In the genomic region with DNA sequence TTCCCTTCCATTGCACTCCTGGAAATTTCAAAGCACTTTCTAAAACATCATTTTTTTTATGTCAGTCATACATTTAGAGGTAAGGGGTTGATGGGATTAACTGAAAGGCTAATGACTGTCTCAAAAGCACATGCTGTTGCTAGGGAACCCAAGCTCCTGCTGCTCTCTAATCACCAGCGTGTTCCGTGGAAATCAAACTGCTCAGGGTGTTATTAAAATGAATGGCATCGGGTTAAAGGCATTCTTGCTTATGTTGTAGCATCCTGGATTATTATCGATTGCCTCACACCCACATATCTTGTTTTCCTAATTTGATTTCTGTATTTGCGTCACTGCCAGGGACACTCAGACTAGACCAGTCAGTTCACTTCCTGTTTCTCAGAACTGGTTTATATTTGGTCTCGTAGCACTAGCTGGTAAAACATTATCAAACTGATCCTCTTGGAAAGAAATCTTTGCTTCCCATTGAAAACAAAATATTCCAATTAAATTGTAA, we compare ENCODE assay signal across 8 cellular contexts.
DNase-seq lines count a peak whose midpoint lies in the region; ATAC-seq, FAIRE-seq and TF ChIP-seq lines count a peak whose summit lies in the region.

No MANE protein-coding gene starts in this region.

- no peak overlapping the region for H3K4ac ChIP-seq in H1 (replicated peaks; ENCODE audit: insufficient read length, low read depth, low read length)

- H3K9me2 ChIP-seq in HCT116 (ENCODE audit: insufficient read depth), result no peaks in the 10 kb centered on the region

- H4K8ac ChIP-seq in H1 (ENCODE audit: extremely low read depth, insufficient read depth, low read length), result no peak overlapping the region

- CTCF ChIA-PET in HCT116 (lab: Charles Lee), result no interaction called here
- CTCF ChIA-PET in H1 (lab: Charles Lee; ENCODE audit: partially characterized antibody), result no interaction called here

- DNase-seq in CD1c-positive myeloid dendritic cell (ENCODE audit: extremely low spot score) (peak; percentile 86), HCT116 (ENCODE audit: low read depth, low spot score) (no peak), SK-MEL-5 (ENCODE audit: low read depth, low spot score) (peak; percentile 72), H1 (ENCODE audit: low read depth in 1 of 2, low spot score in 2 of 2) (no peak), NCI-H2171 (lab: John Stamatoyannopoulos, UW) (no peak)

- H3K27ac ChIP-seq in HCT116 (ENCODE audit: low read depth, low read length) (peak overlapping the region; percentile 87), H1 (ENCODE audit: low read depth, low read length) (no peak overlapping the region)

- H3K4me2 ChIP-seq in HCT116 (ENCODE audit: low read length) (peak overlapping the region; percentile 97), H1 (ENCODE audit: insufficient read depth in 1 of 2, low read depth in 2 of 2, low read length in 2 of 2) (peak overlapping the region; percentile 91 to 99)

- H2AK5ac ChIP-seq in H1 (ENCODE audit: low read depth, low read length), result no peak overlapping the region

- peaks cover 29% of the 10 kb centered on the region; the same call in 1 of the 2 replicates for H3K79me2 ChIP-seq in HCT116 (ENCODE audit: insufficient read depth, low read length)
- H3K79me2 ChIP-seq in H1 (ENCODE audit: control insufficient read depth in 1 of 2, insufficient read depth in 2 of 2, low read length in 2 of 2), result 0 out of 4 replicates have a peak, but pooled peaks cover 0 to 3% of the 10 kb centered on the region in 2 experiments

- H4K5ac ChIP-seq in H1 (ENCODE audit: insufficient read length, low read depth, low read length), result no peak overlapping the region

- TF ChIP-seq POLR2A in HCT116 (IDR thresholded peaks at IDR 0.05; ENCODE audit: borderline replicate concordance, extremely low read depth, insufficient read depth, insufficient read length), result no peak
- TF ChIP-seq POLR2A in H1 (IDR thresholded peaks at IDR 0.05; ENCODE audit: control extremely low read depth in 1 of 2, low read depth in 2 of 2, low read length in 2 of 2), result no peak

- no peaks in the 10 kb centered on the region for H4K20me1 ChIP-seq in HCT116 (ENCODE audit: insufficient read depth)
- H4K20me1 ChIP-seq in H1 (replicated peaks in 1 of 2; ENCODE audit: control insufficient read depth in 1 of 2, insufficient read depth in 2 of 2, low read length in 2 of 2), result no peaks in the 10 kb centered on the region

- H2BK15ac ChIP-seq in H1 (ENCODE audit: low read length), result no peak overlapping the region; the same call in 1 of the 2 replicates

- no peak overlapping the region for H3K18ac ChIP-seq in H1 (ENCODE audit: extremely low read depth, low read length)

- TF ChIP-seq EP300 in H1 (IDR thresholded peaks at IDR 0.05; ENCODE audit: borderline replicate concordance in 1 of 2, low read depth in 2 of 2, low read length in 2 of 2), result no peak

- no peaks in the 10 kb centered on the region for H3K79me1 ChIP-seq in H1 (ENCODE audit: low read depth, low read length)

- H3K9ac ChIP-seq in HCT116 (ENCODE audit: low read length) (peak overlapping the region; percentile 93), H1 (replicated peaks in 1 of 4; ENCODE audit: extremely low read depth in 1 of 4, low read depth in 3 of 4, low read length in 3 of 4) (no peak overlapping the region), mucosa of stomach (ENCODE audit: low read length) (peak overlapping the region; percentile 53)

- intact Hi-C loops in HCT116 (cut with micrococcal nuclease), result no loop called here

- no peak overlapping the region for H2AFZ ChIP-seq in HCT116 (ENCODE audit: low read depth, low read length, poor library complexity, severe bottlenecking)
- no peak overlapping the region for H2AFZ ChIP-seq in H1 (ENCODE audit: low read length)

- no peak for TF ChIP-seq CTCF in HCT116 (IDR thresholded peaks at IDR 0.05 in 2 of 3, conservative IDR thresholded peaks at IDR 0.05 in 1 of 3; ENCODE audit: borderline replicate concordance in 1 of 3, insufficient read depth in 1 of 3, low read depth in 2 of 3, low read length in 2 of 3)
- no peak for TF ChIP-seq CTCF in H1 (IDR thresholded peaks at IDR 0.05; ENCODE audit: control extremely low read depth in 1 of 3, insufficient read depth in 1 of 3, low read depth in 1 of 3, low read length in 3 of 3)

- H4K91ac ChIP-seq in H1 (replicated peaks; ENCODE audit: insufficient read length, low read length), result no peak overlapping the region

- H3K36me3 ChIP-seq in HCT116 (ENCODE audit: control insufficient read depth in 1 of 2, insufficient read depth in 2 of 2, low read length in 2 of 2), result no peaks in the 10 kb centered on the region
- H3K36me3 ChIP-seq in H1 (ENCODE audit: control insufficient read depth in 2 of 4, insufficient read depth in 4 of 4, low read length in 3 of 4), result no peaks in the 10 kb centered on the region
- no peaks in the 10 kb centered on the region for H3K36me3 ChIP-seq in mucosa of stomach (ENCODE audit: control insufficient read depth, insufficient read depth, low read length)

- H2BK12ac ChIP-seq in H1 (ENCODE audit: low read depth, low read length), result no peak overlapping the region

- H3K4me1 ChIP-seq in HCT116 (ENCODE audit: control insufficient read depth in 1 of 2, insufficient read depth in 2 of 2, low read length in 2 of 2), result peaks cover 22 to 41% of the 10 kb centered on the region in 2 experiments
- H3K4me1 ChIP-seq in H1 (replicated peaks in 1 of 4; ENCODE audit: control insufficient read depth in 3 of 4, insufficient read depth in 4 of 4, low read length in 3 of 4), result peaks cover 13 to 22% (median 19%) of the 10 kb centered on the region in 4 experiments; a peak in 6 of 7 replicates
- peaks cover 20% of the 10 kb centered on the region for H3K4me1 ChIP-seq in mucosa of stomach (ENCODE audit: control insufficient read depth, insufficient read depth, low read length)

- TF ChIP-seq RAD21 in HCT116 (IDR thresholded peaks at IDR 0.05; ENCODE audit: low read depth) (no peak), H1 (IDR thresholded peaks at IDR 0.05 in 1 of 2, conservative IDR thresholded peaks at IDR 0.05 in 1 of 2; ENCODE audit: low read depth in 2 of 2, low read length in 2 of 2) (no peak)

- H2BK20ac ChIP-seq in H1 (ENCODE audit: low read length), result peak overlapping the region; percentile 73; the same call in 1 of the 2 replicates

- peaks cover 29% of the 10 kb centered on the region; the same call in 1 of the 2 replicates for H3K23me2 ChIP-seq in H1 (ENCODE audit: low read depth, low read length)

- H3K23ac ChIP-seq in H1 (ENCODE audit: insufficient read length), result no peak overlapping the region

- RAD21 ChIA-PET in HCT116 (lab: Charles Lee; ENCODE audit: low non-redundant PET in 1 of 2, low total read pairs in 2 of 2, uncharacterized antibody in 2 of 2, unreplicated experiment in 2 of 2), result no interaction called here

- POLR2A ChIA-PET in HCT116 (lab: Charles Lee), result no interaction called here
- POLR2A ChIA-PET in H1 (lab: Charles Lee; ENCODE audit: partially characterized antibody), result interaction anchor here (1.0 to 1.7 kb wide), 4 partner anchors 17 to 175 kb away, joined by 3 to 4 read pairs (median 3); no protein-coding TSS in a partner anchor

- H3K14ac ChIP-seq in H1 (ENCODE audit: insufficient read length), result no peak overlapping the region

- H3K9me3 ChIP-seq in HCT116 (ENCODE audit: control insufficient read depth in 1 of 2, insufficient read depth in 1 of 2, low read depth in 1 of 2, low read length in 2 of 2), result no peaks in the 10 kb centered on the region
- no peaks in the 10 kb centered on the region for H3K9me3 ChIP-seq in H1 (ENCODE audit: insufficient read depth in 2 of 2, low read depth in 1 of 2, low read length in 1 of 2)
- H3K9me3 ChIP-seq in mucosa of stomach (ENCODE audit: control insufficient read depth, low read length), result no peaks in the 10 kb centered on the region

- BruUV-seq in HCT116 (replicated peaks; lab: Mats Ljungman, UMichigan), result no TSS peak

- H3K27me3 ChIP-seq in HCT116 (ENCODE audit: insufficient read depth, low read length), result no peaks in the 10 kb centered on the region
- H3K27me3 ChIP-seq in H1 (replicated peaks in 1 of 4; ENCODE audit: control insufficient read depth in 3 of 4, extremely low read depth in 1 of 4, insufficient read depth in 3 of 4, low read length in 3 of 4), result peaks cover 0 to 7% (median 5%) of the 10 kb centered on the region in 4 experiments; a peak in 6 of 7 replicates
- H3K27me3 ChIP-seq in mucosa of stomach (ENCODE audit: control insufficient read depth, insufficient read depth, low read length), result peaks cover 15% of the 10 kb centered on the region

- H3K4me3 ChIP-seq in HCT116 (replicated peaks in 1 of 2; ENCODE audit: low read depth in 1 of 2, low read length in 2 of 2) (peak overlapping the region; percentile 80 to 88), H1 (ENCODE audit: extremely low read depth in 1 of 4, insufficient read depth in 2 of 4, low read depth in 3 of 4, low read length in 4 of 4) (peak overlapping the region in 3 of 4 experiments; percentile 71 to 87 (median 72); a peak in 5 of 8 replicates), mucosa of stomach (ENCODE audit: low read length) (no peak overlapping the region)

- in situ Hi-C loops in SK-MEL-5 (cut with HindIII; ENCODE audit: low pct_unique_long_range_greater_than_20kb, low sequenced_read_pairs), result no loop called here

- ATAC-seq in HCT116 (no peak), GM21529 (IDR thresholded peaks at IDR 0.05; ENCODE audit: unreplicated experiment) (no peak), GM19328 (IDR thresholded peaks at IDR 0.05; ENCODE audit: unreplicated experiment) (no peak)

- no peak for FAIRE-seq in H1 (lab: Jason Lieb, UNC)

- H2BK5ac ChIP-seq in H1 (ENCODE audit: low read depth, low read length), result no peak overlapping the region

- H2BK120ac ChIP-seq in H1 (replicated peaks; ENCODE audit: low read depth, low read length), result no peak overlapping the region

- no peak overlapping the region for H3K56ac ChIP-seq in H1 (replicated peaks; ENCODE audit: insufficient read length, low read depth, low read length)

- 59% methylated on average over 6 of the region's 6 CpGs; no CpG with 5 or more reads in 1 of the 2 experiments for WGBS in H1 (ENCODE audit: extremely low coverage in 1 of 2, insufficient coverage in 1 of 2, insufficient read length in 1 of 2, insufficient replicate concordance in 2 of 2, low coverage in 1 of 2, low lambda C conversion rate in 2 of 2, missing lambda C conversion rate in 1 of 2), 2 experiments

TF ChIP-seq in HCT116, 20 proteins besides CTCF, POLR2A, EP300 and RAD21 (continues in another document):
- no peak for TF ChIP-seq SRF (IDR thresholded peaks at IDR 0.05; ENCODE audit: low read depth)
- TF ChIP-seq, protein P1, sequence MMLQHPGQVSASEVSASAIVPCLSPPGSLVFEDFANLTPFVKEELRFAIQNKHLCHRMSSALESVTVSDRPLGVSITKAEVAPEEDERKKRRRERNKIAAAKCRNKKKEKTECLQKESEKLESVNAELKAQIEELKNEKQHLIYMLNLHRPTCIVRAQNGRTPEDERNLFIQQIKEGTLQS (IDR thresholded peaks at IDR 0.05), result no peak
- TF ChIP-seq CBX3 (IDR thresholded peaks at IDR 0.05; ENCODE audit: low read depth), result no peak

TF ChIP-seq in H1, 55 proteins besides CTCF, POLR2A, EP300 and RAD21 (continues in another document):
- TF ChIP-seq EGR1 (IDR thresholded peaks at IDR 0.05; ENCODE audit: borderline replicate concordance, low read depth, low read length) (no peak), CTBP2 (IDR thresholded peaks at IDR 0.05; ENCODE audit: borderline replicate concordance, insufficient read depth, insufficient read length, low read length) (no peak), ASH2L (IDR thresholded peaks at IDR 0.05; ENCODE audit: low read length) (no peak), GABPA (IDR thresholded peaks at IDR 0.05; ENCODE audit: borderline replicate concordance, insufficient read depth, low read length) (no peak)

Comparison
In these comparisons a context has a peak if more than half of its experiments do, and no peak if none do; other contexts are left out.
1. DNase-seq: peak in CD1c-positive myeloid dendritic cell (single experiment) and SK-MEL-5 (single experiment); none in HCT116 (single experiment), H1 (0 of 2) and NCI-H2171 (single experiment).
2. H3K9ac ChIP-seq: peak in HCT116 (single experiment) and mucosa of stomach (single experiment); none in H1 (0 of 4).